In the genomic region with DNA sequence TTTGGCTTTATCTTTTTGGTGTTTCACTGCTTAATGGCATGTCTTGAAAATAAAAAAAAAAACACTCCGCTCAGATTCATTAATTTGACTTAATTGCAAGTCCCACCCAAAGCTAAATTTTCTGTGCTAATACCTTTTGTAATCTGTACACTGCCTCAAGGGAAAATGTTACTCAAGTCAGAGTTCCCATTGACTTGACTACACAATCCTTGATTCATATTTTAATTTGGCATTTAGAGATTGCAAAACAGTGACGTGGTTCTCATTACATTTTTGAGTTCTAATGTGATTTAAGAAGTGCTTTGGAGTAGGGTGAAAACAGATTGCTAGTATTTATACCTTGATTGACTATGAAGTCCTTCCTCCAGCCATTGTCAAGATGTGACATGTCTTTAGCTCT, we compare ENCODE assay signal across 18 cellular contexts. TPM values are rescaled to one million over a fixed set of nuclear protein-coding genes. Genes with fewer than 3 reads are reported as not detected.
DNase-seq lines count a peak whose midpoint lies in the region; ATAC-seq and TF ChIP-seq lines count a peak whose summit lies in the region.
"Had no signal": no experiment of that assay in that cellular context is flagged by ENCODE, and none has a peak within 500 bp of the region (broad histone marks: within the 10 kb centered on the region; RNA-seq: fewer than 3 reads in every experiment).

No MANE protein-coding gene starts in this region.

- POLR2A ChIA-PET in MCF 10A (lab: Yijun Ruan, JAX): interaction anchor here (0.9 to 1.5 kb wide), 3 partner anchors 11 to 215 kb away, joined by 3 to 6 read pairs (median 4); no protein-coding TSS in a partner anchor

- H3K9me3 ChIP-seq in breast epithelium: no peaks in the 10 kb centered on the region
- H3K9me3 ChIP-seq: BLaER1, HAP-1 had no signal

- no peak overlapping the region for H3K4me3 Mint-ChIP-seq in MCF 10A (ENCODE audit: unreplicated experiment)
- H3K4me3 Mint-ChIP-seq in progenitor cell of endocrine pancreas (ENCODE audit: low read depth): no peak overlapping the region
- H3K4me3 Mint-ChIP-seq: CD14-positive monocyte; CD4-positive, alpha-beta memory T cell had no signal

- no peak overlapping the region for H3K27ac Mint-ChIP-seq in MCF 10A (ENCODE audit: low read depth, unreplicated experiment)
- H3K27ac Mint-ChIP-seq in progenitor cell of endocrine pancreas: no peak overlapping the region
- H3K27ac Mint-ChIP-seq: CD14-positive monocyte; CD4-positive, alpha-beta memory T cell had no signal

- H3K4me3 ChIP-seq in breast epithelium: no peak overlapping the region
- H3K4me3 ChIP-seq in epithelial cell of esophagus (ENCODE audit: low read length): no peak overlapping the region
- H3K4me3 ChIP-seq: BLaER1, HAP-1 had no signal

- H3K9me3 Mint-ChIP-seq in MCF 10A (ENCODE audit: unreplicated experiment) (no peaks in the 10 kb centered on the region), progenitor cell of endocrine pancreas (ENCODE audit: low read depth) (no peaks in the 10 kb centered on the region)
- H3K9me3 Mint-ChIP-seq: CD4-positive, alpha-beta memory T cell had no signal

- CTCF ChIA-PET in MCF 10A (lab: Yijun Ruan, JAX): interaction anchor here (0.6 to 1.3 kb wide), 5 partner anchors 28 to 270 kb away, joined by 3 to 7 read pairs (median 4); no protein-coding TSS in a partner anchor

- H3K4me1 Mint-ChIP-seq in MCF 10A (ENCODE audit: insufficient read depth, unreplicated experiment): peaks cover 9% of the 10 kb centered on the region
- peaks cover 1% of the 10 kb centered on the region for H3K4me1 Mint-ChIP-seq in progenitor cell of endocrine pancreas (ENCODE audit: low read depth)

- intact Hi-C loops in MCF 10A (cut with micrococcal nuclease) (no loop called here), breast epithelium (cut with DNase I; ENCODE audit: low total_unique reads) (no loop called here)

- no peaks in the 10 kb centered on the region for H3K4me1 ChIP-seq in breast epithelium

- H3K36me3 Mint-ChIP-seq in MCF 10A (ENCODE audit: insufficient read depth, unreplicated experiment) (no peaks in the 10 kb centered on the region), progenitor cell of endocrine pancreas (ENCODE audit: insufficient read depth) (no peaks in the 10 kb centered on the region)
- H3K36me3 Mint-ChIP-seq: CD4-positive, alpha-beta memory T cell had no signal

- no peak overlapping the region for H3K27ac ChIP-seq in breast epithelium
- H3K27ac ChIP-seq: 22Rv1, BLaER1 had no signal

- no peaks in the 10 kb centered on the region for H3K36me3 ChIP-seq in breast epithelium
- H3K36me3 ChIP-seq: BLaER1, HAP-1 had no signal

- no peak for TF ChIP-seq POLR2A in breast epithelium (IDR thresholded peaks at IDR 0.05)

- no TSS peak for BruUV-seq in MCF 10A (replicated peaks; lab: Mats Ljungman, UMichigan)

- no peak for TF ChIP-seq CTCF in MCF 10A (IDR thresholded peaks at IDR 0.05; ENCODE audit: unreplicated experiment)
- TF ChIP-seq CTCF in breast epithelium (IDR thresholded peaks at IDR 0.05): no peak
- no peak for TF ChIP-seq CTCF in epithelial cell of esophagus (IDR thresholded peaks at IDR 0.05; ENCODE audit: insufficient read depth, low read depth, low read length, missing control alignments)
- no peak for TF ChIP-seq CTCF in omental fat pad (IDR thresholded peaks at IDR 0.05)
- TF ChIP-seq CTCF in progenitor cell of endocrine pancreas (IDR thresholded peaks at IDR 0.05; ENCODE audit: unreplicated experiment): no peak

- H3K27me3 ChIP-seq in breast epithelium: no peaks in the 10 kb centered on the region
- H3K27me3 ChIP-seq: BLaER1 had no signal

- ATAC-seq in omental fat pad (ENCODE audit: low FRiP score): no peak

- peak; percentile 29 for DNase-seq in MCF 10A (ENCODE audit: unreplicated experiment)
- DNase-seq in breast epithelium (ENCODE audit: low spot score in 2 of 2): no peak
- peak; percentile 76 for DNase-seq in epithelial cell of esophagus (ENCODE audit: low read depth)
- DNase-seq in fibroblast of peridontal ligament (ENCODE audit: extremely low read depth): peak; percentile 50
- no peak for DNase-seq in HK-2 (ENCODE audit: unreplicated experiment)
- DNase-seq in omental fat pad (ENCODE audit: low spot score): no peak
- DNase-seq in progenitor cell of endocrine pancreas (ENCODE audit: low spot score, unreplicated experiment): no peak
- DNase-seq: Calu3; CD4-positive, alpha-beta memory T cell; DMS79 treated with DMSO at 0.1 percent for 48 hours; GF-D8 had no signal

- H3K27me3 Mint-ChIP-seq in MCF 10A (ENCODE audit: insufficient read depth, unreplicated experiment) (no peaks in the 10 kb centered on the region), progenitor cell of endocrine pancreas (peaks cover 7% of the 10 kb centered on the region)

RNA-seq across cellular contexts. Expression of a gene that starts 21.3 kb away (rescaled TPM):
- total RNA-seq in MCF 10A (2022) (not detected in 2 replicates), breast epithelium (not detected), omental fat pad (not detected), progenitor cell of endocrine pancreas (not detected in 2 replicates)
- total RNA-seq: A673; Calu3; CD4-positive, alpha-beta memory T cell; H1; HT-29 had no signal

RNA-seq across cellular contexts. Expression of a gene that starts 21.4 kb away (rescaled TPM):
- total RNA-seq in MCF 10A (2022) (not detected in 2 replicates), breast epithelium (not detected), omental fat pad (1 to 10 TPM in 1 of 4 donors, under 1 TPM in 1, not detected in 2; 0.56 to 1.4 TPM), progenitor cell of endocrine pancreas (not detected in 2 replicates)
- total RNA-seq: A673; Calu3; CD4-positive, alpha-beta memory T cell; H1; HT-29 had no signal

Comparison
In these comparisons a context has a peak if more than half of its experiments do, and no peak if none do; other contexts are left out.
1. DNase-seq: peak in MCF 10A (single experiment), epithelial cell of esophagus (single experiment) and fibroblast of peridontal ligament (single experiment); none in breast epithelium (0 of 2), HK-2 (single experiment), omental fat pad (single experiment) and progenitor cell of endocrine pancreas (single experiment).